ENCODE assay signal across 10 cellular contexts in genomic region chr5:754143-754632, GRCh38. TPM values are rescaled to one million over a fixed set of nuclear protein-coding genes. Genes with fewer than 3 reads are reported as not detected.
A peak's percentile ranks its signal among the peaks of the same experiment; 100 is the strongest.
DNase-seq lines count a peak whose midpoint lies in the region; ATAC-seq and TF ChIP-seq lines count a peak whose summit lies in the region.
"Not testable (repeated sequence)": the region's sequence is repeated elsewhere in the genome, so short reads cannot be mapped to it uniquely, and the experiment has no call there.
"Had no signal": no experiment of that assay in that cellular context is flagged by ENCODE, and none has a peak within 500 bp of the region (broad histone marks: within the 10 kb centered on the region; RNA-seq: fewer than 3 reads in every experiment).

No MANE protein-coding gene starts in this region.

- not testable (repeated sequence) for H3K56ac ChIP-seq in H9 (ENCODE audit: insufficient read length, low read depth, low read length)

- H3K18ac ChIP-seq in H9 (ENCODE audit: insufficient read length, low read depth, low read length): not testable (repeated sequence)

- not testable (repeated sequence) for H3K79me1 ChIP-seq in H9 (ENCODE audit: insufficient read depth, low read depth, low read length, poor library complexity, severe bottlenecking)

- not testable (repeated sequence) for H3K4me3 ChIP-seq in CD4-positive, alpha-beta memory T cell (ENCODE audit: low read length in 2 of 2); coronary artery; left lung; aorta (ENCODE audit: low read length in 2 of 2)

- H3K4me1 Mint-ChIP-seq in CD4-positive, alpha-beta memory T cell: peaks cover 11 to 35% (median 20%) of the 10 kb centered on the region in 4 donors
- not testable (repeated sequence) for H3K4me1 Mint-ChIP-seq in H9
- H3K4me1 Mint-ChIP-seq in activated CD4-positive, alpha-beta memory T cell treated with anti-CD3 and anti-CD28 coated beads for 36 hours (ENCODE audit: low read depth): peaks cover 19% of the 10 kb centered on the region

- not testable (repeated sequence) for H3K23me2 ChIP-seq in H9 (ENCODE audit: insufficient read length, low read depth, low read length, poor library complexity, severe bottlenecking)

- H3K9me3 ChIP-seq in CD4-positive, alpha-beta memory T cell (ENCODE audit: control insufficient read depth in 1 of 2, low read length in 2 of 2); H9 (ENCODE audit: control insufficient read depth, low read depth, low read length); left lung; aorta (ENCODE audit: control insufficient read depth, low read length): not testable (repeated sequence)

- H3K4me3 Mint-ChIP-seq in CD4-positive, alpha-beta memory T cell: peak overlapping the region in 2 of 8 donors; percentile 51 to 54
- H3K4me3 Mint-ChIP-seq in H9; activated CD4-positive, alpha-beta memory T cell treated with anti-CD3 and anti-CD28 coated beads for 36 hours: not testable (repeated sequence)

- not testable (repeated sequence) for H3K4ac ChIP-seq in H9 (ENCODE audit: low read depth, low read length)

- H4K20me1 ChIP-seq in H9 (ENCODE audit: control insufficient read depth, insufficient read depth, insufficient read length): not testable (repeated sequence)

- not testable (repeated sequence) for H2BK12ac ChIP-seq in H9 (ENCODE audit: insufficient read length, low read depth, low read length)

- not testable (repeated sequence) for DNase-seq in CD4-positive, alpha-beta memory T cell
- DNase-seq in H9: peak; percentile 20
- peak; percentile 38 for DNase-seq in activated CD4-positive, alpha-beta memory T cell treated with anti-CD3 and anti-CD28 coated beads for 36 hours
- peak; percentile 64 for DNase-seq in activated effector memory CD4-positive, alpha-beta T cell treated with anti-CD3 and anti-CD28 coated beads, Interleukin-2, amount 50 U/mL, for 16 hours
- DNase-seq in coronary artery (ENCODE audit: low spot score): peak; percentile 12
- DNase-seq in left lung: peak; percentile 25 to 26
- peak; percentile 71 for DNase-seq in stimulated activated CD4-positive, alpha-beta T cell treated with anti-CD3 and anti-CD28 coated beads, Interleukin-1b, Interleukin-23, amount 100 ng/mL, for 48 hours
- peak; percentile 4 to 64 for DNase-seq in aorta

- CTCF ChIA-PET in CD4-positive, alpha-beta memory T cell (lab: Charles Lee; ENCODE audit: partially characterized antibody); activated CD4-positive, alpha-beta memory T cell treated with anti-CD3 and anti-CD28 coated beads for 36 hours (lab: Charles Lee): not testable (repeated sequence)

- not testable (repeated sequence) for H3K27ac ChIP-seq in CD4-positive, alpha-beta memory T cell (ENCODE audit: low read depth, low read length); H9 (ENCODE audit: insufficient read length, low read depth, low read length); coronary artery; left lung; aorta (ENCODE audit: low read depth in 1 of 2, low read length in 2 of 2)

- not testable (repeated sequence) for H3K27me3 Mint-ChIP-seq in CD4-positive, alpha-beta memory T cell; H9 (ENCODE audit: low read depth); activated CD4-positive, alpha-beta memory T cell treated with anti-CD3 and anti-CD28 coated beads for 36 hours

- not testable (repeated sequence) for H3K9ac ChIP-seq in H9 (ENCODE audit: extremely low read depth, insufficient read length, low read length)

- not testable (repeated sequence) for H3K79me2 ChIP-seq in H9 (ENCODE audit: insufficient read depth, low read length)

- H3K14ac ChIP-seq in H9 (ENCODE audit: insufficient read depth, low read length): peak overlapping the region; percentile 44

- not testable (repeated sequence) for H3K27me3 ChIP-seq in CD4-positive, alpha-beta memory T cell (ENCODE audit: insufficient read depth, low read length); H9 (ENCODE audit: insufficient read depth, low read length); left lung; aorta (ENCODE audit: control insufficient read depth in 1 of 2, insufficient read depth in 2 of 2, low read length in 1 of 2)

- POLR2A ChIA-PET in CD4-positive, alpha-beta memory T cell (lab: Charles Lee; ENCODE audit: partially characterized antibody); activated CD4-positive, alpha-beta memory T cell treated with anti-CD3 and anti-CD28 coated beads for 36 hours (lab: Charles Lee): not testable (repeated sequence)

- H3K36me3 Mint-ChIP-seq in CD4-positive, alpha-beta memory T cell; H9 (ENCODE audit: insufficient read depth in 1 of 3, low read depth in 3 of 3); activated CD4-positive, alpha-beta memory T cell treated with anti-CD3 and anti-CD28 coated beads for 36 hours: not testable (repeated sequence)

- H2BK15ac ChIP-seq in H9 (ENCODE audit: low read depth, low read length): not testable (repeated sequence)

- ATAC-seq in left lung; aorta (ENCODE audit: low FRiP score): not testable (repeated sequence)

- H3K27ac Mint-ChIP-seq in CD4-positive, alpha-beta memory T cell: peak overlapping the region; percentile 62 to 95 (median 84)
- H3K27ac Mint-ChIP-seq in H9; activated CD4-positive, alpha-beta memory T cell treated with anti-CD3 and anti-CD28 coated beads for 36 hours: not testable (repeated sequence)

- H3K9me3 Mint-ChIP-seq in CD4-positive, alpha-beta memory T cell; H9; activated CD4-positive, alpha-beta memory T cell treated with anti-CD3 and anti-CD28 coated beads for 36 hours: not testable (repeated sequence)

- not testable (repeated sequence) for H3K23ac ChIP-seq in H9 (ENCODE audit: insufficient read length, low read depth, low read length)

- not testable (repeated sequence) for H2AK5ac ChIP-seq in H9 (ENCODE audit: insufficient read length, low read length)

- not testable (repeated sequence) for H3K36me3 ChIP-seq in CD4-positive, alpha-beta memory T cell (ENCODE audit: insufficient read depth, low read length); left lung; aorta (ENCODE audit: control insufficient read depth in 1 of 2, insufficient read depth in 2 of 2, low read length in 1 of 2)

- H4K8ac ChIP-seq in H9 (replicated peaks; ENCODE audit: insufficient read length, low read depth, low read length): not testable (repeated sequence)

- not testable (repeated sequence) for H4K91ac ChIP-seq in H9 (ENCODE audit: insufficient read length, low read depth, low read length)

- not testable (repeated sequence) for H2BK120ac ChIP-seq in H9 (ENCODE audit: low read depth, low read length, poor library complexity, severe bottlenecking)

- TF ChIP-seq CTCF in H9 (conservative IDR thresholded peaks at IDR 0.05); coronary artery (IDR thresholded peaks at IDR 0.05); left lung (IDR thresholded peaks at IDR 0.05): not testable (repeated sequence)

- intact Hi-C loops in CD4-positive, alpha-beta memory T cell (cut with micrococcal nuclease); activated CD4-positive, alpha-beta memory T cell treated with anti-CD3 and anti-CD28 coated beads for 36 hours (cut with micrococcal nuclease); left lung (cut with DNase I); aorta (cut with DNase I): not testable (repeated sequence)

- not testable (repeated sequence) for H3T11ph ChIP-seq in H9 (ENCODE audit: low read length)

- not testable (repeated sequence) for H2BK5ac ChIP-seq in H9 (ENCODE audit: insufficient read length, low read length)

- H4K5ac ChIP-seq in H9 (ENCODE audit: insufficient read length, low read depth, low read length): not testable (repeated sequence)

- H2AFZ ChIP-seq in H9 (ENCODE audit: low read length): not testable (repeated sequence)

- peaks cover 22% of the 10 kb centered on the region for H3K4me1 ChIP-seq in CD4-positive, alpha-beta memory T cell (ENCODE audit: insufficient read depth, low read length)
- H3K4me1 ChIP-seq in H9 (ENCODE audit: insufficient read depth, low read length); aorta (ENCODE audit: control insufficient read depth in 1 of 2, insufficient read depth in 2 of 2, low read length in 2 of 2): not testable (repeated sequence)
- H3K4me1 ChIP-seq in left lung: peaks cover 21 to 26% of the 10 kb centered on the region in 2 donors

- not testable (repeated sequence) for H3K4me2 ChIP-seq in H9 (ENCODE audit: insufficient read depth, insufficient read length, low read length)

- not testable (repeated sequence) for H2BK20ac ChIP-seq in H9 (ENCODE audit: low read depth, low read length, poor library complexity, severe bottlenecking)

- no CpG with 5 or more reads among the region's 16 CpGs for WGBS in H9 (ENCODE audit: extremely low coverage, insufficient read length, low lambda C conversion rate)
- 63 to 88% methylated on average over 15 to 16 of the region's 16 CpGs for WGBS in aorta, 2 donors

RNA-seq across cellular contexts. Expression of gene ZDHHC11B, which starts 30.3 kb away (rescaled TPM):
- total RNA-seq in CD4-positive, alpha-beta memory T cell: 1 to 10 TPM; 8.0 to 8.1 TPM
- polyA plus RNA-seq in CD4-positive, alpha-beta memory T cell: under 1 TPM in 1 of 2 donors, not detected in 1; 0.75 TPM
- 0.86 and 1.4 TPM in 2 replicates for total RNA-seq in H9 (2021)
- total RNA-seq in activated CD4-positive, alpha-beta memory T cell treated with anti-CD3 and anti-CD28 coated beads for 36 hours: under 1 TPM; 0.34 to 0.67 TPM
- 10 to 100 TPM in 1 of 2 donors, 1 to 10 TPM in 1; 8.4 to 26.4 TPM for total RNA-seq in left lung
- total RNA-seq in aorta: 10 to 100 TPM in 1 of 2 donors, 1 to 10 TPM in 1; 5.9 to 17.7 TPM
- 1 to 10 TPM; 2.0 to 4.5 TPM for polyA plus RNA-seq in aorta
- total RNA-seq: GM23248, MCF 10A had no signal
- polyA plus RNA-seq: GM23248 had no signal
